In genomic region chr6:38796006-38796405, GRCh38 we compare ENCODE assay signal across 16 cellular contexts.
DNase-seq lines count a peak whose midpoint lies in the region; ATAC-seq and TF ChIP-seq lines count a peak whose summit lies in the region.
"Had no signal": no experiment of that assay in that cellular context is flagged by ENCODE, and none has a peak within 500 bp of the region (broad histone marks: within the 10 kb centered on the region; RNA-seq: fewer than 3 reads in every experiment).

No MANE protein-coding gene starts in this region.

- H3K4me3 Mint-ChIP-seq in activated T-cell treated with anti-CD3 and anti-CD28 coated beads, Interleukin-2, amount 50 U/mL, for 72 hours: no peak overlapping the region

- H3K27ac ChIP-seq in 22Rv1 (peak overlapping the region; percentile 88), mesodermal cell (ENCODE audit: low read depth, low read length, severe bottlenecking) (peak overlapping the region; percentile 57)
- H3K27ac ChIP-seq: BLaER1, SJSA1 had no signal

- no peak for ATAC-seq in GM18511 (IDR thresholded peaks at IDR 0.05; ENCODE audit: unreplicated experiment)
- no peak for ATAC-seq in HG03108 (IDR thresholded peaks at IDR 0.05; ENCODE audit: unreplicated experiment)
- ATAC-seq in activated T-cell treated with anti-CD3 and anti-CD28 coated beads, Interleukin-2, amount 50 U/mL, for 72 hours (replicated peaks in 1 of 2): no peak

- no peaks in the 10 kb centered on the region for H3K36me3 Mint-ChIP-seq in activated T-cell treated with anti-CD3 and anti-CD28 coated beads, Interleukin-2, amount 50 U/mL, for 72 hours (ENCODE audit: insufficient read depth in 2 of 2)

- H3K4me3 ChIP-seq in LNCaP clone FGC (ENCODE audit: low read depth, low read length) (no peak overlapping the region), mesodermal cell (ENCODE audit: extremely low read depth, insufficient read depth, low read length, poor library complexity, severe bottlenecking) (no peak overlapping the region)
- H3K4me3 ChIP-seq: BLaER1, SJSA1 had no signal

- DNase-seq in LNCaP clone FGC (ENCODE audit: low read depth): peak; percentile 26
- DNase-seq in dermis blood vessel endothelial cell: peak; percentile 41
- no peak for DNase-seq in RPMI8226
- DNase-seq in activated T-cell treated with anti-CD3 and anti-CD28 coated beads, Interleukin-2, amount 50 U/mL, for 72 hours: no peak
- DNase-seq: 8988T; GF-D8; GOT3; NCI-H1105; NCI-H187 treated with DMSO at 0.1 percent for 48 hours; NK-92 treated with Interleukin-12 subunit alpha and Interleukin-12 subunit beta, amount 100 ng/mL, for 24 hours had no signal

- TF ChIP-seq CTCF in 22Rv1 (IDR thresholded peaks at IDR 0.05): no peak
- TF ChIP-seq CTCF in LNCaP clone FGC (IDR thresholded peaks at IDR 0.05; ENCODE audit: control insufficient read depth, extremely low read depth, insufficient read depth): no peak

- H3K4me1 Mint-ChIP-seq in activated T-cell treated with anti-CD3 and anti-CD28 coated beads, Interleukin-2, amount 50 U/mL, for 72 hours (ENCODE audit: low read depth): no peaks in the 10 kb centered on the region

- H3K4me1 ChIP-seq in mesodermal cell (ENCODE audit: control insufficient read depth, insufficient read depth, low read length, poor library complexity, severe bottlenecking): peaks cover 15% of the 10 kb centered on the region
- H3K4me1 ChIP-seq: BLaER1, SJSA1 had no signal

- peaks cover 60% of the 10 kb centered on the region for H3K27me3 Mint-ChIP-seq in activated T-cell treated with anti-CD3 and anti-CD28 coated beads, Interleukin-2, amount 50 U/mL, for 72 hours (ENCODE audit: low read depth)

- WGBS in mesodermal cell (ENCODE audit: insufficient coverage in 2 of 2), 2 experiments: 82 to 86% methylated on average over 2 to 3 of the region's 3 CpGs

- no peaks in the 10 kb centered on the region for H3K9me3 Mint-ChIP-seq in activated T-cell treated with anti-CD3 and anti-CD28 coated beads, Interleukin-2, amount 50 U/mL, for 72 hours

- no peaks in the 10 kb centered on the region for H3K36me3 ChIP-seq in mesodermal cell (ENCODE audit: control insufficient read depth, insufficient read depth, low read length)
- H3K36me3 ChIP-seq: BLaER1, SJSA1 had no signal

- H3K27ac Mint-ChIP-seq in activated T-cell treated with anti-CD3 and anti-CD28 coated beads, Interleukin-2, amount 50 U/mL, for 72 hours: no peak overlapping the region

- no peaks in the 10 kb centered on the region for H3K9me3 ChIP-seq in mesodermal cell (ENCODE audit: control insufficient read depth, low read length)
- H3K9me3 ChIP-seq: BLaER1, SJSA1 had no signal

Comparison
In these comparisons a context has a peak if more than half of its experiments do, and no peak if none do; other contexts are left out.
1. DNase-seq: peak in LNCaP clone FGC (single experiment) and dermis blood vessel endothelial cell (single experiment); none in RPMI8226 (single experiment) and activated T-cell treated with anti-CD3 and anti-CD28 coated beads, Interleukin-2, amount 50 U/mL, for 72 hours (0 of 2).